In genomic region chr19:4866595-4867424, GRCh38 we compare ENCODE assay signal across 8 cellular contexts. TPM values are rescaled to one million over a fixed set of nuclear protein-coding genes. Genes with fewer than 3 reads are reported as not detected.
A peak's percentile ranks its signal among the peaks of the same experiment; 100 is the strongest.
DNase-seq lines count a peak whose midpoint lies in the region; ATAC-seq and TF ChIP-seq lines count a peak whose summit lies in the region.

No MANE protein-coding gene starts in this region.

- H3K36me3 Mint-ChIP-seq in activated CD8-positive, alpha-beta memory T cell treated with anti-CD3 and anti-CD28 coated beads, Interleukin-2, amount 10 ng/mL, durations not matched to agents 7 days and 5 days: peaks cover 1% of the 10 kb centered on the region

- H3K36me3 ChIP-seq in muscle layer of duodenum (ENCODE audit: control insufficient read depth in 1 of 2, insufficient read depth in 2 of 2, low read length in 2 of 2): no peaks in the 10 kb centered on the region
- no peaks in the 10 kb centered on the region for H3K36me3 ChIP-seq in thoracic aorta

- H3K4me1 ChIP-seq in muscle layer of duodenum (ENCODE audit: control insufficient read depth in 1 of 2, insufficient read depth in 2 of 2, low read length in 2 of 2): peaks cover 4% of the 10 kb centered on the region in 2 donors
- peaks cover 3 to 22% of the 10 kb centered on the region in 2 donors for H3K4me1 ChIP-seq in thoracic aorta (ENCODE audit: control insufficient read depth in 1 of 2, low read depth in 2 of 2)

- DNase-seq in CD1c-positive myeloid dendritic cell (ENCODE audit: extremely low spot score) (peak; percentile 68), LNCaP clone FGC (ENCODE audit: low read depth) (no peak), epithelial cell of esophagus (ENCODE audit: low read depth) (peak; percentile 47), thoracic aorta (ENCODE audit: low spot score) (no peak)
- peak; percentile 69 for DNase-seq in activated CD8-positive, alpha-beta memory T cell treated with anti-CD3 and anti-CD28 coated beads, Interleukin-2, amount 10 ng/mL, durations not matched to agents 7 days and 5 days

- H3K27me3 ChIP-seq in muscle layer of duodenum (ENCODE audit: low read depth, low read length) (no peaks in the 10 kb centered on the region), thoracic aorta (replicated peaks; ENCODE audit: insufficient read depth) (no peaks in the 10 kb centered on the region)

- peak overlapping the region; percentile 93 for H3K4me3 ChIP-seq in LNCaP clone FGC (ENCODE audit: low read depth, low read length)
- peak overlapping the region; percentile 88 for H3K4me3 ChIP-seq in epithelial cell of esophagus (ENCODE audit: low read length)
- peak overlapping the region; percentile 81 to 84 for H3K4me3 ChIP-seq in muscle layer of duodenum (ENCODE audit: low read depth in 1 of 2, low read length in 2 of 2)
- H3K4me3 ChIP-seq in thoracic aorta: peak overlapping the region; percentile 82

- CTCF ChIA-PET in activated CD8-positive, alpha-beta memory T cell treated with anti-CD3 and anti-CD28 coated beads, Interleukin-2, amount 10 ng/mL, durations not matched to agents 7 days and 5 days (lab: Charles Lee): interaction anchor here (0.7 to 11.0 kb wide), 14 partner anchors 14 to 166 kb away, joined by 3 to 240 read pairs (median 6); partner anchors contain the start of genes FEM1A, TICAM1 and UHRF1

- no peak for ATAC-seq in activated CD8-positive, alpha-beta memory T cell treated with anti-CD3 and anti-CD28 coated beads, Interleukin-2, amount 10 ng/mL, durations not matched to agents 7 days and 5 days
- ATAC-seq in thoracic aorta (ENCODE audit: insufficient number of reproducible peaks, low FRiP score, low read depth) (no peak), GM19324 (IDR thresholded peaks at IDR 0.05; ENCODE audit: low FRiP score, unreplicated experiment) (no peak), GM19452 (IDR thresholded peaks at IDR 0.05; ENCODE audit: unreplicated experiment) (no peak)

- peaks cover 3% of the 10 kb centered on the region for H3K27me3 Mint-ChIP-seq in activated CD8-positive, alpha-beta memory T cell treated with anti-CD3 and anti-CD28 coated beads, Interleukin-2, amount 10 ng/mL, durations not matched to agents 7 days and 5 days

- peak overlapping the region; percentile 73 for H3K27ac ChIP-seq in muscle layer of duodenum (ENCODE audit: low read length)
- H3K27ac ChIP-seq in thoracic aorta: peak overlapping the region; percentile 68 to 83

- TF ChIP-seq CTCF in LNCaP clone FGC (IDR thresholded peaks at IDR 0.05; ENCODE audit: control insufficient read depth, extremely low read depth, insufficient read depth): no peak
- TF ChIP-seq CTCF in epithelial cell of esophagus (IDR thresholded peaks at IDR 0.05; ENCODE audit: insufficient read depth, low read depth, low read length, missing control alignments): no peak
- TF ChIP-seq CTCF in thoracic aorta (IDR thresholded peaks at IDR 0.05): no peak

- no peaks in the 10 kb centered on the region for H3K9me3 Mint-ChIP-seq in activated CD8-positive, alpha-beta memory T cell treated with anti-CD3 and anti-CD28 coated beads, Interleukin-2, amount 10 ng/mL, durations not matched to agents 7 days and 5 days (ENCODE audit: low read depth)

- H3K4me3 Mint-ChIP-seq in activated CD8-positive, alpha-beta memory T cell treated with anti-CD3 and anti-CD28 coated beads, Interleukin-2, amount 10 ng/mL, durations not matched to agents 7 days and 5 days: peak overlapping the region; percentile 74

- H3K9me3 ChIP-seq in muscle layer of duodenum (ENCODE audit: control insufficient read depth in 1 of 2, low read length in 2 of 2) (no peaks in the 10 kb centered on the region), thoracic aorta (no peaks in the 10 kb centered on the region)

- H3K27ac Mint-ChIP-seq in activated CD8-positive, alpha-beta memory T cell treated with anti-CD3 and anti-CD28 coated beads, Interleukin-2, amount 10 ng/mL, durations not matched to agents 7 days and 5 days: peak overlapping the region; percentile 65

- H3K4me1 Mint-ChIP-seq in activated CD8-positive, alpha-beta memory T cell treated with anti-CD3 and anti-CD28 coated beads, Interleukin-2, amount 10 ng/mL, durations not matched to agents 7 days and 5 days: peaks cover 16% of the 10 kb centered on the region

RNA-seq across cellular contexts. Expression of gene PLIN3, which starts 0.7 kb away (rescaled TPM):
- total RNA-seq in activated CD8-positive, alpha-beta memory T cell treated with anti-CD3 and anti-CD28 coated beads, Interleukin-2, amount 10 ng/mL, durations not matched to agents 7 days and 5 days: 10 to 100 TPM; 29.0 to 32.4 TPM
- 10 to 100 TPM; 41.7 to 51.6 TPM for total RNA-seq in thoracic aorta

RNA-seq across cellular contexts. Expression of gene TICAM1, which starts 35.3 kb away (rescaled TPM):
- total RNA-seq in activated CD8-positive, alpha-beta memory T cell treated with anti-CD3 and anti-CD28 coated beads, Interleukin-2, amount 10 ng/mL, durations not matched to agents 7 days and 5 days: 10 to 100 TPM; 19.5 to 22.4 TPM
- 10 to 100 TPM; 10.0 to 14.0 TPM for total RNA-seq in thoracic aorta

RNA-seq across cellular contexts. Expression of gene ARRDC5, which starts 35.9 kb away (rescaled TPM):
- total RNA-seq in activated CD8-positive, alpha-beta memory T cell treated with anti-CD3 and anti-CD28 coated beads, Interleukin-2, amount 10 ng/mL, durations not matched to agents 7 days and 5 days: under 1 TPM; 0.26 to 0.58 TPM
- 1 to 10 TPM in 1 of 2 donors, under 1 TPM in 1; 0.49 to 3.1 TPM for total RNA-seq in thoracic aorta

RNA-seq across cellular contexts. Expression of gene UHRF1, which starts 42.5 kb away (rescaled TPM):
- total RNA-seq in activated CD8-positive, alpha-beta memory T cell treated with anti-CD3 and anti-CD28 coated beads, Interleukin-2, amount 10 ng/mL, durations not matched to agents 7 days and 5 days: 100 to 1,000 TPM; 149 to 154 TPM
- total RNA-seq in thoracic aorta: 1 to 10 TPM; 1.6 to 2.2 TPM

Comparison
In these comparisons a context has a peak if more than half of its experiments do, and no peak if none do; other contexts are left out.
1. DNase-seq: peak in CD1c-positive myeloid dendritic cell (single experiment), activated CD8-positive, alpha-beta memory T cell treated with anti-CD3 and anti-CD28 coated beads, Interleukin-2, amount 10 ng/mL, durations not matched to agents 7 days and 5 days (single experiment) and epithelial cell of esophagus (single experiment); none in LNCaP clone FGC (single experiment) and thoracic aorta (single experiment).
2. Peak in every context shown above with its lines, with median percentiles within 50 percentile points of each other: H3K4me3 ChIP-seq.